Comparison of ENCODE assay signal across 8 cellular contexts in genomic region chr3:124051636-124052035, GRCh38. TPM values are rescaled to one million over a fixed set of nuclear protein-coding genes. Genes with fewer than 3 reads are reported as not detected.
"Had no signal": no experiment of that assay in that cellular context is flagged by ENCODE, and none has a peak within 500 bp of the region (broad histone marks: within the 10 kb centered on the region; RNA-seq: fewer than 3 reads in every experiment).

No MANE protein-coding gene starts in this region.

- FAIRE-seq: H1, H54, HTR-8/SVneo had no signal

- H3K9me3 Mint-ChIP-seq: GM23338, H9 had no signal

- H3K4me2 ChIP-seq: GM23338 had no signal

- ATAC-seq: GM23338 had no signal

- H3K4me3 Mint-ChIP-seq: GM23338, H9 had no signal

- H3K4me1 Mint-ChIP-seq: GM23338 had no signal

- H3K27ac Mint-ChIP-seq: GM23338, H9 had no signal

- H2AFZ ChIP-seq: GM23338 had no signal

- H3K4me3 ChIP-seq: GM23338 had no signal

- DNase-seq: H9, HCEC 1CT, IMR-90 had no signal

RNA-seq across cellular contexts. Expression of gene ROPN1, which starts 59.7 kb away (rescaled TPM):
- total RNA-seq: GM23338, H1, H9, HT-29 had no signal
